In the genomic region with DNA sequence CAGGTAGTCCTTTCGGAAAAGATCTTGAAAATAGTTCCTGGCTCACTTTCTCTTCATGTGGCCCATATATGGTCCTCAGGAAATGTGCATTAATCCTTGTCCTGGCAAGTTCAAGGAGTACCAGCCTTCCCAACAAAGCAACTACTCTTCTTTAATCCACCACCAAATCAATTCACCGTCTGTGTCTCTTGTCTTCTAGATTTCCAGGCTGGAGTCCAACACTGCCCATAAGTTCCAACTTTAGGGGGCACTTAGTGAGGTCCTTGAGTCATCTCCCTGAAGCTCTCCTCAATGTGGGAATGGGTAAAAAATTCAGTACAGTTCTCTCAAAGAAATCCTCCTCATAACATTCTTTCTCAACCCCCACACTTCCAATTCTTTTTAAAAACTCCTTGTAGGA, we compare ENCODE assay signal across 24 cellular contexts. TPM values are rescaled to one million over a fixed set of nuclear protein-coding genes. Genes with fewer than 3 reads are reported as not detected.
"Had no signal": no experiment of that assay in that cellular context is flagged by ENCODE, and none has a peak within 500 bp of the region (broad histone marks: within the 10 kb centered on the region; RNA-seq: fewer than 3 reads in every experiment).

No MANE protein-coding gene starts in this region.

- FAIRE-seq: HTR-8/SVneo, K562 had no signal

- H3K4me3 ChIP-seq: K562, SJCRH30, SK-N-MC had no signal

- H3K4me2 ChIP-seq: KMS-11 had no signal

- H3K9ac ChIP-seq: KMS-11 had no signal

- H3K9me3 ChIP-seq: SJCRH30 had no signal

- H3K27ac Mint-ChIP-seq: IgD-negative memory B cell, T-cell had no signal

- H3K4me1 ChIP-seq: SJCRH30 had no signal

- DNase-seq: Kasumi-1, MM.1S, NCI-H1048, NCI-H1105, NCI-H1417, NCI-H1436 treated with DMSO at 0.1 percent for 48 hours, NCI-H1694, NCI-H187 treated with DMSO at 0.1 percent for 48 hours, NCI-H2029 treated with DMSO at 0.1 percent for 48 hours, NCI-H2171 treated with DMSO at 0.1 percent for 48 hours, NCI-H510A, NCI-H524 treated with DMSO at 0.1 percent for 48 hours, NCI-H69, NCI-H774, SHP77 treated with DMSO at 0.1 percent for 48 hours, SJCRH30, T-cell had no signal

- ATAC-seq: K562, Right ventricle myocardium inferior, T-cell had no signal

- H3K36me3 Mint-ChIP-seq: IgD-negative memory B cell, T-cell had no signal

- H3K27me3 ChIP-seq: SJCRH30 had no signal

- H3K27ac ChIP-seq: HL-60, KMS-11, SJCRH30, SK-N-MC had no signal

- H3K36me3 ChIP-seq: SJCRH30 had no signal

- H3K4me3 Mint-ChIP-seq: IgD-negative memory B cell, T-cell had no signal

- H3K4me1 Mint-ChIP-seq: IgD-negative memory B cell, T-cell had no signal

RNA-seq across cellular contexts. Expression of gene DAAM2, which starts 6.9 kb away (rescaled TPM):
- polyA plus RNA-seq: IgD-negative memory B cell had no signal
